In the genomic region with DNA sequence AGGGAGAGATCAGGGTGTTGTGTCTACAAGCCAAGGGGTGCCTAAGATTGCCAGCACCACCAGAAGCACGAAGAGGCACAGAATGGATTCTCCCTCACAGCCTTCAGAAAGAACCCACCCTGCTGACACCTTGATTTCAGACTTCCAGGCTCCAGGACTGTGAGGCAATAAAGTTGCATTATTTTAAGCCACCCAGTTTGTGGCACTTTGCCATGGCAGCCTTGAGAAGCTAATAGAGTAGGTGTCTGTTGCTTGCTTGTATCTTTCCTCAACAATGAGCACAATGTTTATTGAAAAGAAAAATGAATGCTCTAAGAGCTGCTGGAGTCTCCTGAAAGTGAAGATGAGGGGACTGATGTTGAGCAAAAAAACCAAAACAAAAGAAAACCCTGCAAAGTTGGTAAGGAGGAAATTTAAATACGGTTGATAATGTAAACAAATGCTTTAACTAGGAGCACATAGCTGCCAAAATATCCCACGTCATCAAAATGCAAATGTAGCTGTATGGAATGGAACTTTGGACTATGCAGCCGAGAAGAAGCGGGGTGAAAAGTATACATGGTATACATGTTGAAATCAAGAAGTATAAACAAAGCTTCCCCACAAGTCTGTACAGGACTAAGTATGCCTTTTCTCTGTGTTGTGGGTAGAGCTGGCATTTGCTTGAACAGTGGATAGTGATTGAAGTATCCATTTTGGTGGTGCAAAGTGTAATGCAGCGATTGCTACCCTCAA, we compare ENCODE assay signal across 21 cellular contexts. TPM values are rescaled to one million over a fixed set of nuclear protein-coding genes. Genes with fewer than 3 reads are reported as not detected.
"Had no signal": no experiment of that assay in that cellular context is flagged by ENCODE, and none has a peak within 500 bp of the region (broad histone marks: within the 10 kb centered on the region; RNA-seq: fewer than 3 reads in every experiment).

No MANE protein-coding gene starts in this region.

- H3K27ac Mint-ChIP-seq: activated B cell treated with CpG ODN at 0.5 μM for 24 hours; activated naive CD4-positive, alpha-beta T cell treated with anti-CD3 and anti-CD28 coated beads, Interleukin-2, amount 10 ng/mL, durations not matched to agents 7 days and 5 days; activated T-helper 17 cell treated with anti-CD3 and anti-CD28 coated beads, Interleukin-2, amount 50 U/mL, for 72 hours; dendritic cell treated with granulocyte-macrophage colony-stimulating factor and Interleukin-4, amounts not matched to agents 40 ng/mL and 50 ng/mL, for 4 days; effector memory CD8-positive, alpha-beta T cell; natural killer cell treated with Interleukin-12 subunit alpha and Interleukin-12 subunit beta and Interleukin-15 and Interleukin-18, amount 100 ng/mL, for 72 hours; progenitor cell of endocrine pancreas; stimulated activated naive CD8-positive, alpha-beta T cell treated with anti-CD3 and anti-CD28 coated beads, Interleukin-15, Interleukin-2, amounts not matched to agents 100 ng/mL and 50 ng/mL, for 24 hours; T-helper 1 cell treated with Interleukin-12 subunit alpha and Interleukin-12 subunit beta and Interleukin-4 antibody, amounts not matched to agents 30 μg/mL and 1 μg/mL, for 36 hours had no signal

- H3K9me3 ChIP-seq: uterus had no signal

- H3K9me3 Mint-ChIP-seq: activated B cell treated with CpG ODN at 0.5 μM for 24 hours; activated T-helper 17 cell treated with anti-CD3 and anti-CD28 coated beads, Interleukin-2, amount 50 U/mL, for 72 hours; central memory CD8-positive, alpha-beta T cell; dendritic cell treated with granulocyte-macrophage colony-stimulating factor and Interleukin-4, amounts not matched to agents 40 ng/mL and 50 ng/mL, for 4 days; effector memory CD8-positive, alpha-beta T cell; natural killer cell treated with Interleukin-12 subunit alpha and Interleukin-12 subunit beta and Interleukin-15 and Interleukin-18, amount 100 ng/mL, for 72 hours; stimulated activated naive CD8-positive, alpha-beta T cell treated with anti-CD3 and anti-CD28 coated beads, Interleukin-15, Interleukin-2, amounts not matched to agents 100 ng/mL and 50 ng/mL, for 24 hours; T-helper 1 cell treated with Interleukin-12 subunit alpha and Interleukin-12 subunit beta and Interleukin-4 antibody, amounts not matched to agents 30 μg/mL and 1 μg/mL, for 36 hours had no signal

- H3K27ac ChIP-seq: sigmoid colon, uterus had no signal

- H3K36me3 ChIP-seq: sigmoid colon, uterus had no signal

- ATAC-seq: activated T-helper 17 cell treated with anti-CD3 and anti-CD28 coated beads, Interleukin-2, amount 50 U/mL, for 72 hours; effector memory CD8-positive, alpha-beta T cell; natural killer cell treated with Interleukin-12 subunit alpha and Interleukin-12 subunit beta and Interleukin-15 and Interleukin-18, amount 100 ng/mL, for 72 hours had no signal

- DNase-seq: activated B cell treated with CpG ODN at 0.5 μM for 24 hours; activated CD4-positive, alpha-beta T cell treated with anti-CD3 and anti-CD28 coated beads, Interleukin-2, amount 50 U/mL, for 1 hour; activated naive CD4-positive, alpha-beta T cell treated with anti-CD3 and anti-CD28 coated beads, Interleukin-2, amount 10 ng/mL, durations not matched to agents 7 days and 5 days; activated T-cell treated with anti-CD3 and anti-CD28 coated beads for 4 hours; effector memory CD8-positive, alpha-beta T cell; erythroblast; glutamatergic neuron; nucleus accumbens; sigmoid colon; stimulated activated CD4-positive, alpha-beta T cell treated with anti-CD3 and anti-CD28 coated beads, Interleukin-4, amount 100 ng/mL, for 1 hour; stimulated activated CD8-positive, alpha-beta memory T cell treated with anti-CD3 and anti-CD28 coated beads, Interleukin-4, amount 100 ng/mL, for 48 hours; uterus had no signal

- H3K4me1 ChIP-seq: sigmoid colon, uterus had no signal

- H3K36me3 Mint-ChIP-seq: activated naive CD4-positive, alpha-beta T cell treated with anti-CD3 and anti-CD28 coated beads, Interleukin-2, amount 10 ng/mL, durations not matched to agents 7 days and 5 days had no signal

- H3K4me1 Mint-ChIP-seq: activated B cell treated with CpG ODN at 0.5 μM for 24 hours had no signal

- H3K4me3 ChIP-seq: lung, sigmoid colon, uterus had no signal

- H3K4me3 Mint-ChIP-seq: activated B cell treated with CpG ODN at 0.5 μM for 24 hours; activated naive CD4-positive, alpha-beta T cell treated with anti-CD3 and anti-CD28 coated beads, Interleukin-2, amount 10 ng/mL, durations not matched to agents 7 days and 5 days; activated T-helper 17 cell treated with anti-CD3 and anti-CD28 coated beads, Interleukin-2, amount 50 U/mL, for 72 hours; central memory CD8-positive, alpha-beta T cell; dendritic cell treated with granulocyte-macrophage colony-stimulating factor and Interleukin-4, amounts not matched to agents 40 ng/mL and 50 ng/mL, for 4 days; effector memory CD8-positive, alpha-beta T cell; natural killer cell treated with Interleukin-12 subunit alpha and Interleukin-12 subunit beta and Interleukin-15 and Interleukin-18, amount 100 ng/mL, for 72 hours; stimulated activated naive CD8-positive, alpha-beta T cell treated with anti-CD3 and anti-CD28 coated beads, Interleukin-15, Interleukin-2, amounts not matched to agents 100 ng/mL and 50 ng/mL, for 24 hours; T-helper 1 cell treated with Interleukin-12 subunit alpha and Interleukin-12 subunit beta and Interleukin-4 antibody, amounts not matched to agents 30 μg/mL and 1 μg/mL, for 36 hours had no signal

- H3K27me3 ChIP-seq: sigmoid colon, uterus had no signal

RNA-seq across cellular contexts. Expression of a gene that starts 8.0 kb away (rescaled TPM):
- total RNA-seq: activated B cell treated with CpG ODN at 0.5 μM for 24 hours; activated CD8-positive, alpha-beta memory T cell treated with anti-CD3 and anti-CD28 coated beads for 36 hours; natural killer cell treated with Interleukin-12 subunit alpha and Interleukin-12 subunit beta and Interleukin-15 and Interleukin-18, amount 100 ng/mL, for 72 hours had no signal
